Comparison of ENCODE assay signal across 18 cellular contexts in the genomic region with DNA sequence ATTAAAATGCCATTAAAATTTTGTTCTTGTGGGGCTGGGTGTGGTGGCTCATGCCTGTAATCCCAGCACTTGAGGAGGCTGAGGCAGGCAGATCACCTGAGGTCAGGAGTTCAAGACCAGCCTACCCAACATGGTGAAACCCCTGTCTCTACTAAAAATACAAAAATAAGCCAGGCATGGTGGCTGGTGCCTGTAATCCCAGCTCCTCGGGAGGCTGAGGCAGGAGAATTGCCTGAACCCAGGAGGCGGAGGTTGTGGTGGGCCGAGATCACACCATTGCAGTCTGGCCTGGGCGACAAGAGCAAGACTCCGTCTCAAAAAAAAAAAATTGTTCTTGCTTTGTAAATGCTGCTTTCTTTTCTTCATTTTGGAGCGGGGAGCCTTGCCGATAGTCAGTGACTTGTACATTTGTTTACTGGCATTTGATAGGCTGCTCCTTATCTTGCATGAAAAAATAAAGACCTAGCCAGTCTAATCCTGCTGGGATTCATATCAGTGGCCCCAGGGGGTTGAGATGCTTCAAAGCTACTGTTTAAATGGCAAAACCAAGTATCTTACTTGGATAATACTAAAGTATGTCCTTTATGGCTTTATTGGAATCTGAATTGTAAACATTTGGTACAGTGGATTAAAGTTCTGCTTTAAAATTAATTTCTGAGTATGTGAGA. TPM values are rescaled to one million over a fixed set of nuclear protein-coding genes. Genes with fewer than 3 reads are reported as not detected.
DNase-seq lines count a peak whose midpoint lies in the region; FAIRE-seq and TF ChIP-seq lines count a peak whose summit lies in the region.
"Had no signal": no experiment of that assay in that cellular context is flagged by ENCODE, and none has a peak within 500 bp of the region (broad histone marks: within the 10 kb centered on the region; RNA-seq: fewer than 3 reads in every experiment).

No MANE protein-coding gene starts in this region.

- 83 to 91% methylated on average over 6 of the region's 7 CpGs for WGBS in mesodermal cell (ENCODE audit: insufficient coverage in 2 of 2), 2 experiments

- no peaks in the 10 kb centered on the region for H3K27me3 ChIP-seq in CD4-positive, alpha-beta memory T cell (ENCODE audit: insufficient read depth, low read length)
- H3K27me3 ChIP-seq in HUES48 (ENCODE audit: control insufficient read depth, insufficient read depth, low read length): no peaks in the 10 kb centered on the region
- H3K27me3 ChIP-seq in astrocyte (ENCODE audit: insufficient read depth, low read length): no peaks in the 10 kb centered on the region
- H3K27me3 ChIP-seq: breast epithelium, uterus had no signal

- no peaks in the 10 kb centered on the region for H3K9me3 ChIP-seq in CD4-positive, alpha-beta memory T cell (ENCODE audit: control insufficient read depth in 1 of 2, low read length in 2 of 2)
- H3K9me3 ChIP-seq in HUES48 (ENCODE audit: control insufficient read depth, insufficient read depth, low read length) (no peaks in the 10 kb centered on the region), astrocyte (ENCODE audit: insufficient read depth, low read depth, low read length) (no peaks in the 10 kb centered on the region), mesodermal cell (ENCODE audit: control insufficient read depth, low read length) (no peaks in the 10 kb centered on the region)
- H3K9me3 ChIP-seq: breast epithelium, uterus had no signal

- H3K4me3 ChIP-seq in CD4-positive, alpha-beta memory T cell (ENCODE audit: low read length in 2 of 2): no peak overlapping the region
- H3K4me3 ChIP-seq in HUES48 (ENCODE audit: low read depth, low read length): no peak overlapping the region
- no peak overlapping the region for H3K4me3 ChIP-seq in astrocyte (ENCODE audit: insufficient read depth, low read depth, low read length)
- H3K4me3 ChIP-seq in mesodermal cell (ENCODE audit: extremely low read depth, insufficient read depth, low read length, poor library complexity, severe bottlenecking): no peak overlapping the region
- H3K4me3 ChIP-seq: breast epithelium, coronary artery, uterus had no signal

- FAIRE-seq in astrocyte (lab: Jason Lieb, UNC): no peak

- POLR2A ChIA-PET in CD4-positive, alpha-beta memory T cell (lab: Charles Lee; ENCODE audit: partially characterized antibody): interaction anchor here (4.7 kb wide), 1 partner anchor 92 kb away, joined by 34 read pairs; a partner anchor contains a TSS

- H3K36me3 ChIP-seq in CD4-positive, alpha-beta memory T cell (ENCODE audit: insufficient read depth, low read length): no peaks in the 10 kb centered on the region
- H3K36me3 ChIP-seq in HUES48 (ENCODE audit: control insufficient read depth, insufficient read depth, low read length) (no peaks in the 10 kb centered on the region), astrocyte (ENCODE audit: insufficient read depth, low read length) (no peaks in the 10 kb centered on the region), mesodermal cell (ENCODE audit: control insufficient read depth, insufficient read depth, low read length) (no peaks in the 10 kb centered on the region)
- H3K36me3 ChIP-seq: breast epithelium, uterus had no signal

- no peak overlapping the region for H2AFZ ChIP-seq in astrocyte (ENCODE audit: low read depth, low read length)

- intact Hi-C loops in CD4-positive, alpha-beta memory T cell (cut with micrococcal nuclease): loop anchor here (5.0 kb wide), 1 partner anchor 1099 kb away; no protein-coding TSS in a partner anchor

- peaks cover 26% of the 10 kb centered on the region for H3K79me2 ChIP-seq in astrocyte (ENCODE audit: insufficient read depth, low read length)

- peaks cover 0 to 24% of the 10 kb centered on the region in 2 donors for H3K36me3 Mint-ChIP-seq in CD4-positive, alpha-beta memory T cell
- peaks cover 2% of the 10 kb centered on the region for H3K36me3 Mint-ChIP-seq in astrocyte (ENCODE audit: low read depth, unreplicated experiment)

- H3K9me3 Mint-ChIP-seq in CD4-positive, alpha-beta memory T cell: peaks cover 0 to 5% (median 0%) of the 10 kb centered on the region in 8 donors
- H3K9me3 Mint-ChIP-seq in astrocyte (ENCODE audit: unreplicated experiment): no peaks in the 10 kb centered on the region
- H3K9me3 Mint-ChIP-seq: activated CD8-positive, alpha-beta T cell treated with anti-CD3 and anti-CD28 coated beads for 36 hours had no signal

- H3K27ac Mint-ChIP-seq in CD4-positive, alpha-beta memory T cell: peak overlapping the region in 4 of 7 donors; percentile 19 to 99 (median 62)
- H3K27ac Mint-ChIP-seq in astrocyte (ENCODE audit: unreplicated experiment): no peak overlapping the region
- H3K27ac Mint-ChIP-seq: activated CD8-positive, alpha-beta T cell treated with anti-CD3 and anti-CD28 coated beads for 36 hours had no signal

- no peaks in the 10 kb centered on the region for H3K27me3 Mint-ChIP-seq in CD4-positive, alpha-beta memory T cell
- no peaks in the 10 kb centered on the region for H3K27me3 Mint-ChIP-seq in astrocyte (ENCODE audit: low read depth, unreplicated experiment)
- H3K27me3 Mint-ChIP-seq: activated CD8-positive, alpha-beta T cell treated with anti-CD3 and anti-CD28 coated beads for 36 hours had no signal

- peaks cover 10 to 38% (median 20%) of the 10 kb centered on the region in 4 donors for H3K4me1 Mint-ChIP-seq in CD4-positive, alpha-beta memory T cell
- peaks cover 16% of the 10 kb centered on the region for H3K4me1 Mint-ChIP-seq in astrocyte (ENCODE audit: low read depth, unreplicated experiment)

- TF ChIP-seq CTCF in astrocyte (IDR thresholded peaks at IDR 0.05; ENCODE audit: insufficient read depth, low read depth, low read length): no peak

- H3K4me2 ChIP-seq in astrocyte (ENCODE audit: low read length): no peak overlapping the region

- CTCF ChIA-PET in CD4-positive, alpha-beta memory T cell (lab: Charles Lee; ENCODE audit: partially characterized antibody): no interaction called here

- H3K4me3 Mint-ChIP-seq in CD4-positive, alpha-beta memory T cell: no peak overlapping the region
- peak overlapping the region; percentile 60 for H3K4me3 Mint-ChIP-seq in astrocyte (ENCODE audit: unreplicated experiment)

- peaks cover 9% of the 10 kb centered on the region for H4K20me1 ChIP-seq in astrocyte (ENCODE audit: insufficient read depth, low read length)

- no peak overlapping the region for H3K27ac ChIP-seq in CD4-positive, alpha-beta memory T cell (ENCODE audit: low read depth, low read length)
- H3K27ac ChIP-seq in HUES48 (ENCODE audit: low read depth, low read length) (peak overlapping the region; percentile 47), astrocyte (ENCODE audit: low read depth, low read length) (no peak overlapping the region), mesodermal cell (ENCODE audit: low read depth, low read length, severe bottlenecking) (peak overlapping the region; percentile 57)
- H3K27ac ChIP-seq: uterus had no signal

- H3K4me1 ChIP-seq in CD4-positive, alpha-beta memory T cell (ENCODE audit: insufficient read depth, low read length): peaks cover 18% of the 10 kb centered on the region
- H3K4me1 ChIP-seq in HUES48 (ENCODE audit: control insufficient read depth, insufficient read depth, low read length): peaks cover 19% of the 10 kb centered on the region
- H3K4me1 ChIP-seq in astrocyte (ENCODE audit: insufficient read depth, low read length): peaks cover 9% of the 10 kb centered on the region
- no peaks in the 10 kb centered on the region for H3K4me1 ChIP-seq in mesodermal cell (ENCODE audit: control insufficient read depth, insufficient read depth, low read length, poor library complexity, severe bottlenecking)

- H3K9ac ChIP-seq in HUES48 (ENCODE audit: low read depth, low read length) (no peak overlapping the region), astrocyte (ENCODE audit: low read length) (no peak overlapping the region)

- no peak for DNase-seq in CD4-positive, alpha-beta memory T cell
- DNase-seq in astrocyte (ENCODE audit: low read depth): no peak
- no peak for DNase-seq in NCI-H187 treated with DMSO at 0.1 percent for 48 hours (lab: John Stamatoyannopoulos, UW)
- no peak for DNase-seq in activated CD4-positive, alpha-beta T cell treated with anti-CD3 and anti-CD28 coated beads for 48 hours
- DNase-seq in D341Med (ENCODE audit: low spot score): no peak
- DNase-seq: activated CD4-positive, CD25-positive, alpha-beta regulatory T cell treated with anti-CD3 and anti-CD28 coated beads, Interleukin-2, amount 50 U/mL, for 72 hours; activated CD8-positive, alpha-beta T cell treated with anti-CD3 and anti-CD28 coated beads for 36 hours; NCI-H2107; SHP77 treated with DMSO at 0.1 percent for 48 hours; stimulated activated CD4-positive, alpha-beta T cell treated with anti-CD3 and anti-CD28 coated beads, Interleukin-12 subunit alpha, Interleukin-12 subunit beta, amount 100 ng/mL, for 4 hours; stimulated activated CD4-positive, alpha-beta T cell treated with anti-CD3 and anti-CD28 coated beads, Interleukin-4, amount 100 ng/mL, for 24 hours; stimulated activated naive CD4-positive, alpha-beta T cell; SW 1271; uterus had no signal

RNA-seq across cellular contexts. Expression of a gene that starts 3.3 kb away (rescaled TPM):
- total RNA-seq in CD4-positive, alpha-beta memory T cell: 100 to 1,000 TPM; 115 to 118 TPM
- 10 to 100 TPM; 27.0 to 54.2 TPM for polyA plus RNA-seq in CD4-positive, alpha-beta memory T cell
- 381 and 391 TPM in 2 replicates for total RNA-seq in astrocyte
- 224 TPM for polyA plus RNA-seq in mesodermal cell (2013, experiment 1 of 2)
- 226 TPM for polyA plus RNA-seq in mesodermal cell (2013, experiment 2 of 2)

RNA-seq across cellular contexts. Expression of a gene that starts 51.0 kb away (rescaled TPM):
- total RNA-seq in CD4-positive, alpha-beta memory T cell: 10 to 100 TPM; 25.4 to 29.9 TPM
- 10 to 100 TPM; 19.9 to 27.1 TPM for polyA plus RNA-seq in CD4-positive, alpha-beta memory T cell
- total RNA-seq in astrocyte: 29.8 and 31.0 TPM in 2 replicates
- 46.3 TPM for polyA plus RNA-seq in mesodermal cell (2013, experiment 1 of 2)
- 47.5 TPM for polyA plus RNA-seq in mesodermal cell (2013, experiment 2 of 2)

Comparison
In these comparisons a context has a peak if more than half of its experiments do, and no peak if none do; other contexts are left out.
1. H3K27ac ChIP-seq: peak in HUES48 (single experiment) and mesodermal cell (single experiment); none in CD4-positive, alpha-beta memory T cell (single experiment) and astrocyte (single experiment).